8 cellular contexts compared by ENCODE assay signal in the genomic region with DNA sequence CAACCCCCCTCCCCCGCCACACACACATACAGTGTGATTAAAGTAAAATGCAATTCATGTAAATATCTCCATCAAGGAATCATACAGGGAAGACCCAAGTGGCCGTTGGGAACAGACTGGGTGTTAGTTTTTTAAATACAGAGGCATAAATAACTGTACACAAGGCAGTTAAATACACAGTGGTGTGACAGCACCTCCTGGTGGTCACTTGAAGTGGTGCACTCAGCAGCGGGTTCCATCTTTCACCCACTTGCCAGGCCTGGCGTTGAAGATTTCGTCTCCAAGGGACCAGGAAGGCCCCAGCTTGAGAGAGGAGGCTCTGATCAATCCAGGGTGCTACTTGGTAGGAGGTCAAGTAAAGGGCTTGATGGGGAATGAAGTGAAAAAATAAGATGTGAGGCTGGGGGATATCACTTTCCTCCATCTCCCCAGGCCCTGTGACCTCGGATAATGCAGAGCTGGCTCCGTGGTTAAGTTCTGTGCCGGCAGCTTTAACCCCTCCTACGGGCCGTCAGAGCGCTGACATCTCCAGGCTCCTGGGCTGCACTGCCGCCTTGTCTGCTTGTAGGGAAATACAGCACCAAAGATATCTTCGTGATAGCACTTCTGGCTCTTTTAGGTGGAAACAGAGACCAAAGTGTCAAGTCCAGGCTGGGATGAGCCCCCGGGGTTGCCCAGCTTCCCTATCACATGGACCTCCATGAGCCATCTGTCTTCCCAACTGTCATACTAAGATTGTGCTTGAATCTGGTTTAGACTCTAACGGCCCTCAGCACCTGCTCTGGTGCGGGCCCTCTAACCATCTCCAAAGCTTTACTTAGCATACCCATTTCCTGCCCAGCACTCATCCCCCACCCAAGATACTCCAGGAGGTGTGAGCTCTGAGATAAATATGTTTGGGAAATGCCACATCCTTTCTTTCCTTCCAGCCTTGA.
DNase-seq lines count a peak whose midpoint lies in the region; ATAC-seq and TF ChIP-seq lines count a peak whose summit lies in the region.

No MANE protein-coding gene starts in this region.

- TF ChIP-seq CTCF in AG09319 (IDR thresholded peaks at IDR 0.05; ENCODE audit: low read depth, low read length) = peak; percentile 64

- DNase-seq in AG09319 (ENCODE audit: extremely low read depth, low read depth) (no peak), T-helper 2 cell (peak; percentile 16 to 65 (median 46)), amygdala (lab: John Stamatoyannopoulos, UW) (peak in 32 of 56 donors; percentile 2 to 79 (median 30)), hypothalamus (lab: John Stamatoyannopoulos, UW) (peak in 36 of 51 donors; percentile 2 to 75 (median 34))
- peak; percentile 18 to 51 for DNase-seq in stimulated activated CD4-positive, alpha-beta T cell treated with anti-CD3 and anti-CD28 coated beads, Interleukin-1b, Interleukin-23, amount 100 ng/mL, for 1 hour (ENCODE audit: low read depth in 2 of 2)

- ATAC-seq in GM19351 (IDR thresholded peaks at IDR 0.05; ENCODE audit: unreplicated experiment) (peak; percentile 53), HG03159 (IDR thresholded peaks at IDR 0.05; ENCODE audit: unreplicated experiment) (no peak), HG02884 (IDR thresholded peaks at IDR 0.05; ENCODE audit: unreplicated experiment) (no peak)
